20 cellular contexts compared by ENCODE assay signal in the genomic region with DNA sequence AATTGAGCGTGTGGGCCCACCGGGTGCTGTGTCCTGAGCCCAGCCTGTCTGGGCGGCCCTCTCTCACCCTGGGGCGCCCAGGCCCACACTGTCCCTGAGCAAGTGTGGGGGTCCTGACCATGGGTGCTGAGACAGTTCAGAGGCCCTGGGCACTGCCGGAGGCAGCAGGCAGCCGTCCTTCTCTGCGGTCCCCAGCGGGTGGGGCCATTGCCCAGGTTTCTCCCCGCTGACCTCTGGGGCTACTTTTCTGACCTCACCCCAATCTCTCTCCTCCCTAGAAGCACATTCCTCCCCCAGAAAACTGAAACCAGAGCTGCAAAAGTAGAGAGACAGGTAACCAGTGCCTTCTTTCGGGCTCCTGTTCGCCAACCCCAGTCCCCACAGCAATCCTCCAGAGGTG. TPM values are rescaled to one million over a fixed set of nuclear protein-coding genes. Genes with fewer than 3 reads are reported as not detected.
DNase-seq lines count a peak whose midpoint lies in the region; ATAC-seq and TF ChIP-seq lines count a peak whose summit lies in the region.
"Had no signal": no experiment of that assay in that cellular context is flagged by ENCODE, and none has a peak within 500 bp of the region (broad histone marks: within the 10 kb centered on the region; RNA-seq: fewer than 3 reads in every experiment).

No MANE protein-coding gene starts in this region.

- H3K27ac ChIP-seq in GM23338 (ENCODE audit: low read depth): no peak overlapping the region
- H3K27ac ChIP-seq in SK-N-SH (ENCODE audit: low read depth in 2 of 2, low read length in 1 of 2): no peak overlapping the region
- peak overlapping the region; percentile 38 to 65 (median 50) for H3K27ac ChIP-seq in sigmoid colon
- H3K27ac ChIP-seq: C4-2B had no signal

- TF ChIP-seq POLR2A in sigmoid colon (IDR thresholded peaks at IDR 0.05): no peak

- no peak overlapping the region for H3K9ac ChIP-seq in SK-N-SH

- H3F3A ChIP-seq in GM23338 (replicated peaks; ENCODE audit: low read depth) (no peaks in the 10 kb centered on the region), SK-N-SH (replicated peaks; ENCODE audit: insufficient read depth) (no peaks in the 10 kb centered on the region)

- H3K36me3 ChIP-seq in GM23338 (ENCODE audit: insufficient read depth) (no peaks in the 10 kb centered on the region), SK-N-SH (replicated peaks in 1 of 2; ENCODE audit: control insufficient read depth in 1 of 2, insufficient read depth in 2 of 2, low read length in 1 of 2) (no peaks in the 10 kb centered on the region), sigmoid colon (no peaks in the 10 kb centered on the region)

- H3K4me2 ChIP-seq in GM23338 (no peak overlapping the region), SK-N-SH (no peak overlapping the region)

- H3K4me3 ChIP-seq in GM23338 (no peak overlapping the region), SK-N-SH (ENCODE audit: low read depth in 2 of 2, low read length in 1 of 2) (no peak overlapping the region), epithelial cell of proximal tubule (ENCODE audit: low read depth, low read length) (no peak overlapping the region), sigmoid colon (no peak overlapping the region)
- H3K4me3 ChIP-seq: stomach had no signal

- H2AFZ ChIP-seq in GM23338 (no peak overlapping the region), SK-N-SH (ENCODE audit: low read depth) (no peak overlapping the region)

- no peak overlapping the region for H3K4me3 Mint-ChIP-seq in GM23338
- H3K4me3 Mint-ChIP-seq: activated CD4-positive, alpha-beta T cell treated with anti-CD3 and anti-CD28 coated beads for 36 hours; activated naive CD4-positive, alpha-beta T cell treated with anti-CD3 and anti-CD28 coated beads for 36 hours; naive B cell had no signal

- POLR2A ChIA-PET in SK-N-SH (lab: Yijun Ruan, JAX): no interaction called here

- TF ChIP-seq EP300 in SK-N-SH (IDR thresholded peaks at IDR 0.05; ENCODE audit: borderline replicate concordance in 1 of 2, low read depth in 1 of 2, low read length in 1 of 2) (no peak), sigmoid colon (IDR thresholded peaks at IDR 0.05) (no peak)

- peak; percentile 38 for TF ChIP-seq RAD21 in SK-N-SH (IDR thresholded peaks at IDR 0.05; ENCODE audit: low read length)

- H3K4me1 Mint-ChIP-seq in GM23338: no peaks in the 10 kb centered on the region
- H3K4me1 Mint-ChIP-seq: activated CD4-positive, alpha-beta T cell treated with anti-CD3 and anti-CD28 coated beads for 36 hours; naive B cell had no signal

- intact Hi-C loops in sigmoid colon (cut with DNase I): no loop called here

- H3K27ac Mint-ChIP-seq in GM23338: peak overlapping the region; percentile 17; the same call in 1 of the 2 replicates
- H3K27ac Mint-ChIP-seq: activated CD4-positive, alpha-beta T cell treated with anti-CD3 and anti-CD28 coated beads for 36 hours; activated naive CD4-positive, alpha-beta T cell treated with anti-CD3 and anti-CD28 coated beads for 36 hours; naive B cell had no signal

- no peaks in the 10 kb centered on the region for H3K4me1 ChIP-seq in GM23338 (ENCODE audit: insufficient read depth)
- H3K4me1 ChIP-seq in SK-N-SH (ENCODE audit: control insufficient read depth in 1 of 2, insufficient read depth in 2 of 2, low read depth in 1 of 2, low read length in 1 of 2): no peaks in the 10 kb centered on the region; a peak in 1 of 4 replicates
- H3K4me1 ChIP-seq in sigmoid colon: no peaks in the 10 kb centered on the region

- TF ChIP-seq CTCF in GM23338 (conservative IDR thresholded peaks at IDR 0.05; ENCODE audit: low read depth in 2 of 2) (peak; percentile 40 to 57), SK-N-SH (IDR thresholded peaks at IDR 0.05) (peak; percentile 34), epithelial cell of proximal tubule (conservative IDR thresholded peaks at IDR 0.05; ENCODE audit: low read depth, low read length) (peak; percentile 17), sigmoid colon (IDR thresholded peaks at IDR 0.05) (no peak)

- no peaks in the 10 kb centered on the region for H3K27me3 ChIP-seq in GM23338 (ENCODE audit: insufficient read depth)
- peaks cover 6% of the 10 kb centered on the region; the same call in 1 of the 2 replicates for H3K27me3 ChIP-seq in SK-N-SH (ENCODE audit: insufficient read depth)
- no peaks in the 10 kb centered on the region for H3K27me3 ChIP-seq in sigmoid colon
- H3K27me3 ChIP-seq: stomach had no signal

- H4K20me1 ChIP-seq in GM23338 (replicated peaks; ENCODE audit: insufficient read depth): no peaks in the 10 kb centered on the region
- H4K20me1 ChIP-seq in SK-N-SH (ENCODE audit: insufficient read depth): no peaks in the 10 kb centered on the region

- DNase-seq in GM23338 (ENCODE audit: low spot score) (peak; percentile 53), SK-N-SH (no peak), epithelial cell of proximal tubule (ENCODE audit: low read depth) (no peak), sigmoid colon (no peak), A172 (ENCODE audit: low spot score) (no peak), GOT3 (lab: John Stamatoyannopoulos, UW) (no peak)
- DNase-seq: activated CD4-positive, alpha-beta T cell treated with anti-CD3 and anti-CD28 coated beads for 36 hours; activated CD8-positive, alpha-beta memory T cell treated with anti-CD3 and anti-CD28 coated beads, Interleukin-2, amount 50 U/mL, for 4 hours; activated naive CD4-positive, alpha-beta T cell treated with anti-CD3 and anti-CD28 coated beads for 36 hours; effector memory CD4-positive, alpha-beta T cell; IMR-90; left ventricle myocardium superior; naive B cell; NCI-H1105; NCI-H2171; NCI-H82; stomach had no signal

- H3K27me3 Mint-ChIP-seq in GM23338 (ENCODE audit: insufficient read depth, low read depth, poor library complexity): peaks cover 4% of the 10 kb centered on the region
- H3K27me3 Mint-ChIP-seq: activated CD4-positive, alpha-beta T cell treated with anti-CD3 and anti-CD28 coated beads for 36 hours; naive B cell had no signal

- H3K9me3 Mint-ChIP-seq in GM23338: no peaks in the 10 kb centered on the region
- H3K9me3 Mint-ChIP-seq: activated naive CD4-positive, alpha-beta T cell treated with anti-CD3 and anti-CD28 coated beads for 36 hours; naive B cell had no signal

- H3K36me3 Mint-ChIP-seq in GM23338 (ENCODE audit: low read depth): no peaks in the 10 kb centered on the region
- H3K36me3 Mint-ChIP-seq: naive B cell had no signal

- no peaks in the 10 kb centered on the region for H3K9me3 ChIP-seq in SK-N-SH
- no peaks in the 10 kb centered on the region for H3K9me3 ChIP-seq in sigmoid colon
- H3K9me3 ChIP-seq: stomach had no signal

- H3K9me2 ChIP-seq in GM23338 (ENCODE audit: insufficient read depth) (no peaks in the 10 kb centered on the region), SK-N-SH (no peaks in the 10 kb centered on the region)

- 76% methylated on average over 11 of the region's 11 CpGs for WGBS in SK-N-SH (ENCODE audit: low lambda C conversion rate)
- WGBS in sigmoid colon, 2 donors: 84 to 93% methylated on average over 11 of the region's 11 CpGs

- ATAC-seq in GM23338 (peak; percentile 18), HG03565 (IDR thresholded peaks at IDR 0.05; ENCODE audit: unreplicated experiment) (no peak)
- ATAC-seq: activated CD4-positive, alpha-beta T cell treated with anti-CD3 and anti-CD28 coated beads for 36 hours had no signal

- H3K79me2 ChIP-seq in GM23338 (replicated peaks; ENCODE audit: insufficient read depth) (no peaks in the 10 kb centered on the region), SK-N-SH (ENCODE audit: insufficient read depth) (no peaks in the 10 kb centered on the region)

- CTCF ChIA-PET in SK-N-SH (lab: Yijun Ruan, JAX): interaction anchor here (0.8 to 3.3 kb wide), 7 partner anchors 12 to 72 kb away, joined by 3 to 28 read pairs (median 4); no protein-coding TSS in a partner anchor

TF ChIP-seq in GM23338, 12 proteins besides CTCF, POLR2A, EP300 and RAD21 (continues in another document):
- TF ChIP-seq STAT1 (IDR thresholded peaks at IDR 0.05; ENCODE audit: unreplicated experiment): no peak
- no peak for TF ChIP-seq EZH2 (IDR thresholded peaks at IDR 0.05; ENCODE audit: low read depth, unreplicated experiment)
- TF ChIP-seq EZH2phosphoT487 (IDR thresholded peaks at IDR 0.05; ENCODE audit: unreplicated experiment): no peak
- no peak for TF ChIP-seq NANOG (IDR thresholded peaks at IDR 0.05; ENCODE audit: borderline replicate concordance)
- TF ChIP-seq CREB1 (CRISPR knock-in tag; IDR thresholded peaks at IDR 0.05; ENCODE audit: low read depth): no peak

TF ChIP-seq in SK-N-SH, 30 proteins besides CTCF, POLR2A, EP300 and RAD21 (continues in another document):
- TF ChIP-seq YY1 (IDR thresholded peaks at IDR 0.05; ENCODE audit: low read depth): no peak
- no peak for TF ChIP-seq TEAD4 (IDR thresholded peaks at IDR 0.05; ENCODE audit: borderline replicate concordance, insufficient read depth)
- TF ChIP-seq NFIC (IDR thresholded peaks at IDR 0.05; ENCODE audit: borderline replicate concordance): no peak

RNA-seq across cellular contexts. Expression of a gene that starts 36.0 kb away (rescaled TPM):
- total RNA-seq in GM23338 (2014; rRNA removed; shearing (Covaris generic)): not detected in 2 replicates
- polyA plus RNA-seq in GM23338 (2016; fragmentation: Nextera tagmentation; extraction: Ambion mirVana) (not detected in 2 replicates), SK-N-SH (2012; rRNA removed) (not detected in 2 replicates), sigmoid colon (not detected)
- polyA plus RNA-seq in SK-N-SH (2012; cell fraction: cytosol; rRNA removed): not detected in 2 replicates
- polyA plus RNA-seq in SK-N-SH (2012; cell fraction: nucleus; rRNA removed): not detected in 2 replicates
- total RNA-seq in epithelial cell of proximal tubule (not detected in 2 replicates), sigmoid colon (not detected)
- not detected in 2 replicates for total RNA-seq in A172 (2014; rRNA removed; shearing (Covaris generic))
- total RNA-seq: activated CD4-positive, alpha-beta T cell treated with anti-CD3 and anti-CD28 coated beads for 36 hours; activated naive CD4-positive, alpha-beta T cell treated with anti-CD3 and anti-CD28 coated beads for 36 hours; IMR-90; stomach; T-helper 2 cell treated with Interferon-gamma antibody and Interleukin-4, amounts not matched to agents 100 ng/mL and 5 ng/mL, for 36 hours had no signal
- polyA plus RNA-seq: IMR-90, stomach had no signal

RNA-seq across cellular contexts. Expression of a gene that starts 36.7 kb away (rescaled TPM):
- 2.3 and 5.0 TPM in 2 replicates for total RNA-seq in GM23338 (2014; rRNA removed; shearing (Covaris generic))
- polyA plus RNA-seq in GM23338 (2016; fragmentation: Nextera tagmentation; extraction: Ambion mirVana) (1.1 and 1.3 TPM in 2 replicates), SK-N-SH (2012; rRNA removed) (0.19 and 0.51 TPM in 2 replicates), sigmoid colon (1 to 10 TPM in 2 of 3 donors, under 1 TPM in 1; 0.69 to 4.2 (median 4.1) TPM)
- polyA plus RNA-seq in SK-N-SH (2012; cell fraction: cytosol; rRNA removed): 0.28 and 0.43 TPM in 2 replicates
- 1.0 and 1.5 TPM in 2 replicates for polyA plus RNA-seq in SK-N-SH (2012; cell fraction: nucleus; rRNA removed)
- total RNA-seq in epithelial cell of proximal tubule (0.52 and 0.87 TPM in 2 replicates), sigmoid colon (1 to 10 TPM in 3 of 4 donors, under 1 TPM in 1; 0.16 to 9.6 (median 5.4) TPM)
- total RNA-seq in A172 (2014; rRNA removed; shearing (Covaris generic)): 0.28 and 0.41 TPM in 2 replicates

Comparison
In these comparisons a context has a peak if more than half of its experiments do, and no peak if none do; other contexts are left out.
1. H3K27ac ChIP-seq: peak in sigmoid colon (4 of 4); none in GM23338 (single experiment) and SK-N-SH (0 of 2).
2. CTCF ChIP-seq: peak in GM23338 (2 of 2), SK-N-SH (single experiment) and epithelial cell of proximal tubule (single experiment); none in sigmoid colon (0 of 4).